1 cellular context compared by ENCODE assay signal in the genomic region with DNA sequence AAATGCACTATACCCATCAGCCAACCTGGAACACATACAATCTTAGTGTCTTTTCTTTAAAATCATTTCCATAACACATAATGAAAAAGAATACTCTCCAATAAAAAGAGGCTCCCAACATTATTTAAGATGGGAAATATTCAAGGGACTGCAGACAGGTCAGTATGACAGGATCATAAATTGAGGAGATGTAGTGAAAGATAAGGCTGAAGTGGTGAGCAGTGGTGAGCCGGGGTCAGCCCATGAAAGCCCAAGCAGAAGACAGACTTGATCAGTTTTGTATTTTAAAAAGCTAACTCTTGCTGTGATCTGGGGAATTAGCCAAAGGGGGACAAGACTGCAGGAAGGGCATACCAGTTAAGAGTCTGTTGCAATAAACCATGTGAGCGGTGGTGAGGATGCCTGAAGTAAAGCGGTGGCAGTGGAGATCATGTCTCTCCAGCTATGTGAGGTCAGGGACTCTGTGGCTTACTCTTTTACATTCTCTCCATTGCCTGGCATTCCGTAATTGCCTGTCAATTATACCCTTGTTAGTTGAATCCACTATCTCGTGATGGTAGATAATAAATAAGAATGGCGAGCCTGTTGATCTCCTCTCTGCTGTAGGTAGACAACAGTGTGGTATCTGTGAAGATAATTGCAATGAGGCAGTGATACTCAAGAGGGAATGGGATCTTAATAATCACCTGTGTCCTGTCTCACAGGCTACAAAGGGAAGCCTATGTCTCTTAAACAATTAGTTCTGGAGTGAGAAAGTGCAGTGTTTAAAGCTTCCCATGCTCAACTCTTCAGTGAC.
TF ChIP-seq lines count a peak whose summit lies in the region.

No MANE protein-coding gene starts in this region.

TF ChIP-seq in WTC11, 78 proteins besides CTCF, POLR2A, EP300 and RAD21:
- TF ChIP-seq, protein P1, sequence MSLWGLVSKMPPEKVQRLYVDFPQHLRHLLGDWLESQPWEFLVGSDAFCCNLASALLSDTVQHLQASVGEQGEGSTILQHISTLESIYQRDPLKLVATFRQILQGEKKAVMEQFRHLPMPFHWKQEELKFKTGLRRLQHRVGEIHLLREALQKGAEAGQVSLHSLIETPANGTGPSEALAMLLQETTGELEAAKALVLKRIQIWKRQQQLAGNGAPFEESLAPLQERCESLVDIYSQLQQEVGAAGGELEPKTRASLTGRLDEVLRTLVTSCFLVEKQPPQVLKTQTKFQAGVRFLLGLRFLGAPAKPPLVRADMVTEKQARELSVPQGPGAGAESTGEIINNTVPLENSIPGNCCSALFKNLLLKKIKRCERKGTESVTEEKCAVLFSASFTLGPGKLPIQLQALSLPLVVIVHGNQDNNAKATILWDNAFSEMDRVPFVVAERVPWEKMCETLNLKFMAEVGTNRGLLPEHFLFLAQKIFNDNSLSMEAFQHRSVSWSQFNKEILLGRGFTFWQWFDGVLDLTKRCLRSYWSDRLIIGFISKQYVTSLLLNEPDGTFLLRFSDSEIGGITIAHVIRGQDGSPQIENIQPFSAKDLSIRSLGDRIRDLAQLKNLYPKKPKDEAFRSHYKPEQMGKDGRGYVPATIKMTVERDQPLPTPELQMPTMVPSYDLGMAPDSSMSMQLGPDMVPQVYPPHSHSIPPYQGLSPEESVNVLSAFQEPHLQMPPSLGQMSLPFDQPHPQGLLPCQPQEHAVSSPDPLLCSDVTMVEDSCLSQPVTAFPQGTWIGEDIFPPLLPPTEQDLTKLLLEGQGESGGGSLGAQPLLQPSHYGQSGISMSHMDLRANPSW (CRISPR knock-in tag; conservative IDR thresholded peaks at IDR 0.05; ENCODE audit: low read depth) = no peak
- TF ChIP-seq SOX15 (CRISPR knock-in tag; IDR thresholded peaks at IDR 0.05) = no peak
- TF ChIP-seq TCF7 (CRISPR knock-in tag; IDR thresholded peaks at IDR 0.05; ENCODE audit: low read depth) = no peak
